In genomic region chr1:1053022-1053421, GRCh38 we compare ENCODE assay signal across 24 cellular contexts. TPM values are rescaled to one million over a fixed set of nuclear protein-coding genes. Genes with fewer than 3 reads are reported as not detected.
DNase-seq lines count a peak whose midpoint lies in the region; ATAC-seq, FAIRE-seq and TF ChIP-seq lines count a peak whose summit lies in the region.
"Had no signal": no experiment of that assay in that cellular context is flagged by ENCODE, and none has a peak within 500 bp of the region (broad histone marks: within the 10 kb centered on the region; RNA-seq: fewer than 3 reads in every experiment).

No MANE protein-coding gene starts in this region.

- TF ChIP-seq CTCF in Caco-2 (IDR thresholded peaks at IDR 0.05; ENCODE audit: insufficient read depth in 1 of 2, low read depth in 1 of 2, low read length in 1 of 2, severe bottlenecking in 1 of 2, unreplicated experiment in 1 of 2) (no peak), astrocyte (IDR thresholded peaks at IDR 0.05; ENCODE audit: insufficient read depth, low read depth, low read length) (no peak), vagina (IDR thresholded peaks at IDR 0.05) (no peak), uterus (IDR thresholded peaks at IDR 0.05) (no peak)

- H3K9me3 Mint-ChIP-seq in Caco-2 (ENCODE audit: unreplicated experiment) (no peaks in the 10 kb centered on the region), astrocyte (ENCODE audit: unreplicated experiment) (no peaks in the 10 kb centered on the region)
- H3K9me3 Mint-ChIP-seq: CD4-positive, alpha-beta T cell; CD8-positive, alpha-beta memory T cell had no signal

- no peak overlapping the region for H3K4ac ChIP-seq in mesenchymal stem cell (ENCODE audit: low read depth in 1 of 2, low read length in 2 of 2)

- H3K4me1 Mint-ChIP-seq in Caco-2 (ENCODE audit: low read depth, unreplicated experiment), result peaks cover under 1% of the 10 kb centered on the region
- H3K4me1 Mint-ChIP-seq in astrocyte (ENCODE audit: low read depth, unreplicated experiment), result no peaks in the 10 kb centered on the region
- H3K4me1 Mint-ChIP-seq: CD14-positive monocyte; CD8-positive, alpha-beta memory T cell had no signal

- no peak for TF ChIP-seq POLR2A in GM12891 (IDR thresholded peaks at IDR 0.05; ENCODE audit: low read depth, low read length)
- no peak for TF ChIP-seq POLR2A in vagina (IDR thresholded peaks at IDR 0.05)
- TF ChIP-seq POLR2A in GM18505 (IDR thresholded peaks at IDR 0.05; ENCODE audit: borderline replicate concordance, extremely low read depth, insufficient read depth, insufficient read length), result no peak
- no peak for TF ChIP-seq POLR2A in uterus (IDR thresholded peaks at IDR 0.05)

- intact Hi-C loops in Caco-2 (cut with micrococcal nuclease; ENCODE audit: unreplicated experiment), result no loop called here
- intact Hi-C loops in vagina (cut with DNase I), result no loop called here
- intact Hi-C loops in uterus (cut with DNase I; ENCODE audit: low total_unique reads), result no loop called here

- no peaks in the 10 kb centered on the region for H3K79me2 ChIP-seq in astrocyte (ENCODE audit: insufficient read depth, low read length)

- H3K36me3 ChIP-seq in Caco-2 (ENCODE audit: control insufficient read depth, insufficient read depth, low read length), result no peaks in the 10 kb centered on the region
- H3K36me3 ChIP-seq in astrocyte (ENCODE audit: insufficient read depth, low read length), result peaks cover 7% of the 10 kb centered on the region
- H3K36me3 ChIP-seq in mesenchymal stem cell (ENCODE audit: control insufficient read depth in 1 of 2, insufficient read depth in 2 of 2, low read depth in 1 of 2, low read length in 2 of 2), result peaks cover 0 to 91% of the 10 kb centered on the region in 2 experiments
- H3K36me3 ChIP-seq in vagina, result peaks cover 0 to 8% of the 10 kb centered on the region in 2 donors
- no peaks in the 10 kb centered on the region for H3K36me3 ChIP-seq in uterus
- H3K36me3 ChIP-seq: BE2C had no signal

- no peak overlapping the region for H2BK5ac ChIP-seq in mesenchymal stem cell (ENCODE audit: low read depth, low read length, poor library complexity, severe bottlenecking)

- CTCF ChIA-PET in Caco-2 (lab: Charles Lee), result no interaction called here

- H4K8ac ChIP-seq in mesenchymal stem cell (ENCODE audit: low read length), result no peak overlapping the region

- H3K18ac ChIP-seq in mesenchymal stem cell (ENCODE audit: low read depth in 1 of 2, low read length in 2 of 2), result no peak overlapping the region

- no peaks in the 10 kb centered on the region for H3K9me3 ChIP-seq in Caco-2
- no peaks in the 10 kb centered on the region for H3K9me3 ChIP-seq in astrocyte (ENCODE audit: insufficient read depth, low read depth, low read length)
- H3K9me3 ChIP-seq in mesenchymal stem cell (ENCODE audit: control insufficient read depth, low read length), result no peaks in the 10 kb centered on the region
- H3K9me3 ChIP-seq in vagina, result no peaks in the 10 kb centered on the region
- no peaks in the 10 kb centered on the region for H3K9me3 ChIP-seq in uterus
- H3K9me3 ChIP-seq: A549; BE2C; BLaER1 treated with 17β-estradiol and CSF1 and Interleukin-3, amounts not matched to agents 10 nM and 100 nM; HAP-1 had no signal

- H3K27ac Mint-ChIP-seq in Caco-2 (ENCODE audit: unreplicated experiment) (peak overlapping the region; percentile 14), astrocyte (ENCODE audit: unreplicated experiment) (peak overlapping the region; percentile 60)
- H3K27ac Mint-ChIP-seq: CD4-positive, alpha-beta T cell had no signal

- no peaks in the 10 kb centered on the region for H3K27me3 Mint-ChIP-seq in Caco-2 (ENCODE audit: insufficient read depth, unreplicated experiment)
- H3K27me3 Mint-ChIP-seq in astrocyte (ENCODE audit: low read depth, unreplicated experiment), result no peaks in the 10 kb centered on the region

- no peak overlapping the region for H2BK12ac ChIP-seq in mesenchymal stem cell (ENCODE audit: low read length in 2 of 2)

- peaks cover 14% of the 10 kb centered on the region for H3K79me1 ChIP-seq in mesenchymal stem cell (replicated peaks; ENCODE audit: low read length, poor library complexity, severe bottlenecking)

- DNase-seq in Caco-2 (no peak), GM12891 (ENCODE audit: insufficient read length, low spot score) (no peak), astrocyte (ENCODE audit: low read depth) (no peak), mesenchymal stem cell (no peak), vagina (ENCODE audit: extremely low spot score in 2 of 2) (no peak), GM19240 (ENCODE audit: insufficient read length, low spot score) (no peak), uterus (no peak)
- DNase-seq: 8988T; ACHN; AML-193; BE2C; CD4-positive, alpha-beta T cell; CD8-positive, alpha-beta memory T cell; DMS153; DND-41; GOT3 had no signal

- H3K4me2 ChIP-seq in astrocyte (ENCODE audit: low read length) (no peak overlapping the region), mesenchymal stem cell (ENCODE audit: low read length, poor library complexity, severe bottlenecking) (no peak overlapping the region)
- H3K4me2 ChIP-seq: A549; BLaER1 treated with 17β-estradiol and CSF1 and Interleukin-3, amounts not matched to agents 10 nM and 100 nM had no signal

- POLR2A ChIA-PET in Caco-2 (lab: Charles Lee), result no interaction called here

- WGBS in mesenchymal stem cell, result 95% methylated on average over 13 of the region's 15 CpGs

- H3K36me3 Mint-ChIP-seq in Caco-2 (ENCODE audit: insufficient read depth, unreplicated experiment) (peaks cover 70% of the 10 kb centered on the region), astrocyte (ENCODE audit: low read depth, unreplicated experiment) (peaks cover 10% of the 10 kb centered on the region)
- H3K36me3 Mint-ChIP-seq: CD14-positive monocyte; CD8-positive, alpha-beta memory T cell had no signal

- H3K14ac ChIP-seq in mesenchymal stem cell (ENCODE audit: low read length in 2 of 2), result no peak overlapping the region

- no peak overlapping the region for H2BK120ac ChIP-seq in mesenchymal stem cell (ENCODE audit: low read depth, low read length)

- H3K4me1 ChIP-seq in Caco-2, result peaks cover 3% of the 10 kb centered on the region
- H3K4me1 ChIP-seq in astrocyte (ENCODE audit: insufficient read depth, low read length), result no peaks in the 10 kb centered on the region
- H3K4me1 ChIP-seq in mesenchymal stem cell (ENCODE audit: control insufficient read depth, insufficient read depth, low read depth, low read length), result peaks cover 18% of the 10 kb centered on the region
- no peaks in the 10 kb centered on the region for H3K4me1 ChIP-seq in vagina
- H3K4me1 ChIP-seq in uterus, result no peaks in the 10 kb centered on the region
- H3K4me1 ChIP-seq: HAP-1 had no signal

- peaks cover 48% of the 10 kb centered on the region for H4K20me1 ChIP-seq in astrocyte (ENCODE audit: insufficient read depth, low read length)

- no peak overlapping the region for H2AFZ ChIP-seq in astrocyte (ENCODE audit: low read depth, low read length)
- H2AFZ ChIP-seq in mesenchymal stem cell (ENCODE audit: low read depth, low read length), result no peak overlapping the region

- H3K27me3 ChIP-seq in Caco-2 (replicated peaks; ENCODE audit: control insufficient read depth, insufficient read depth, low read length) (no peaks in the 10 kb centered on the region), astrocyte (ENCODE audit: insufficient read depth, low read length) (no peaks in the 10 kb centered on the region), mesenchymal stem cell (ENCODE audit: control insufficient read depth in 1 of 2, insufficient read depth in 1 of 2, low read length in 2 of 2) (peaks cover 0 to 12% of the 10 kb centered on the region in 2 experiments), vagina (no peaks in the 10 kb centered on the region), uterus (peaks cover 0 to 2% of the 10 kb centered on the region in 2 donors)

- no peak overlapping the region for H3K23ac ChIP-seq in mesenchymal stem cell (ENCODE audit: low read length in 2 of 2)

- no peak overlapping the region for H2AK5ac ChIP-seq in mesenchymal stem cell (ENCODE audit: low read length, severe bottlenecking)

- H3K27ac ChIP-seq in astrocyte (ENCODE audit: low read depth, low read length) (no peak overlapping the region), mesenchymal stem cell (ENCODE audit: low read length, poor library complexity, severe bottlenecking) (no peak overlapping the region), vagina (no peak overlapping the region), uterus (no peak overlapping the region)
- H3K27ac ChIP-seq: A549; BLaER1 treated with 17β-estradiol and CSF1 and Interleukin-3, amounts not matched to agents 10 nM and 100 nM had no signal

- BruUV-seq in Caco-2 (replicated peaks; lab: Mats Ljungman, UMichigan), result no TSS peak

- no peak for ATAC-seq in GM18505 (IDR thresholded peaks at IDR 0.05; ENCODE audit: unreplicated experiment)
- ATAC-seq: A549 had no signal

- H3K4me3 Mint-ChIP-seq in Caco-2 (ENCODE audit: unreplicated experiment), result no peak overlapping the region
- no peak overlapping the region for H3K4me3 Mint-ChIP-seq in astrocyte (ENCODE audit: unreplicated experiment)
- H3K4me3 Mint-ChIP-seq: CD14-positive monocyte; CD4-positive, alpha-beta T cell; CD8-positive, alpha-beta memory T cell had no signal

- H3K9ac ChIP-seq in astrocyte (ENCODE audit: low read length), result no peak overlapping the region
- H3K9ac ChIP-seq in mesenchymal stem cell (ENCODE audit: low read length), result no peak overlapping the region
- H3K9ac ChIP-seq: BLaER1 treated with 17β-estradiol and CSF1 and Interleukin-3, amounts not matched to agents 10 nM and 100 nM had no signal

- peak; percentile 5 for FAIRE-seq in GM12891 (lab: Jason Lieb, UNC)
- no peak for FAIRE-seq in astrocyte (lab: Jason Lieb, UNC)
- FAIRE-seq: A549, G401.6, GM18507, H54 had no signal

- H2BK15ac ChIP-seq in mesenchymal stem cell (ENCODE audit: low read depth, poor library complexity, severe bottlenecking), result no peak overlapping the region

- peak overlapping the region; percentile 20 for H4K91ac ChIP-seq in mesenchymal stem cell (ENCODE audit: low read length)

- H3K4me3 ChIP-seq in Caco-2 (ENCODE audit: low read depth, low read length), result no peak overlapping the region
- no peak overlapping the region for H3K4me3 ChIP-seq in astrocyte (ENCODE audit: insufficient read depth, low read depth, low read length)
- no peak overlapping the region for H3K4me3 ChIP-seq in mesenchymal stem cell (ENCODE audit: insufficient read depth in 1 of 2, low read depth in 1 of 2, low read length in 2 of 2)
- H3K4me3 ChIP-seq in vagina, result no peak overlapping the region
- no peak overlapping the region for H3K4me3 ChIP-seq in uterus
- H3K4me3 ChIP-seq: A549; BLaER1 treated with 17β-estradiol and CSF1 and Interleukin-3, amounts not matched to agents 10 nM and 100 nM; HAP-1 had no signal

RNA-seq across cellular contexts. Expression of gene RNF223, which starts 21.1 kb away (rescaled TPM):
- 0.56 and 0.57 TPM in 2 replicates for total RNA-seq in Caco-2 (2022)
- 0.08 TPM for polyA plus RNA-seq in GM12891 (2012; ENCODE audit: low read depth, missing spikeins)
- total RNA-seq in astrocyte, result 0.18 and 0.38 TPM in 2 replicates
- polyA plus RNA-seq in mesenchymal stem cell (2013, experiment 1 of 2), result not detected
- not detected for polyA plus RNA-seq in mesenchymal stem cell (2013, experiment 2 of 2)
- total RNA-seq in vagina, result 4.9 TPM
- not detected for total RNA-seq in uterus
- total RNA-seq: CD4-positive, alpha-beta T cell; CD8-positive, alpha-beta memory T cell had no signal
- polyA plus RNA-seq: CD14-positive monocyte; CD8-positive, alpha-beta memory T cell had no signal

RNA-seq across cellular contexts. Expression of gene AGRN, which starts 33.1 kb away (rescaled TPM):
- 176 and 188 TPM in 2 replicates for total RNA-seq in Caco-2 (2022)
- polyA plus RNA-seq in GM12891 (2012; ENCODE audit: low read depth, missing spikeins), result 14.4 TPM
- 589 and 603 TPM in 2 replicates for total RNA-seq in astrocyte
- polyA plus RNA-seq in mesenchymal stem cell (2013, experiment 1 of 2), result 64.9 TPM
- 62.3 TPM for polyA plus RNA-seq in mesenchymal stem cell (2013, experiment 2 of 2)
- total RNA-seq in vagina, result 25.5 TPM
- total RNA-seq in uterus, result 10 to 100 TPM in 3 of 4 donors, 1 to 10 TPM in 1; 8.2 to 86.9 (median 26.2) TPM
- polyA plus RNA-seq: CD8-positive, alpha-beta memory T cell had no signal

RNA-seq across cellular contexts. Expression of gene ISG15, which starts 39.7 kb away (rescaled TPM):
- 55.5 and 63.1 TPM in 2 replicates for total RNA-seq in Caco-2 (2022)
- 191 TPM for polyA plus RNA-seq in GM12891 (2012; ENCODE audit: low read depth, missing spikeins)
- 1,830 and 1,896 TPM in 2 replicates for total RNA-seq in astrocyte
- 70.3 TPM for polyA plus RNA-seq in mesenchymal stem cell (2013, experiment 1 of 2)
- 75.0 TPM for polyA plus RNA-seq in mesenchymal stem cell (2013, experiment 2 of 2)
- 29.0 TPM for total RNA-seq in vagina
- total RNA-seq in uterus, result 10 to 100 TPM in 2 of 4 donors, 1 to 10 TPM in 2; 1.8 to 27.2 (median 15.2) TPM

RNA-seq across cellular contexts. Expression of gene HES4, which starts 53.1 kb away (rescaled TPM):
- total RNA-seq in Caco-2 (2022), result 45.5 and 53.8 TPM in 2 replicates
- polyA plus RNA-seq in GM12891 (2012; ENCODE audit: low read depth, missing spikeins), result 0.45 TPM
- total RNA-seq in astrocyte, result 149 and 169 TPM in 2 replicates
- 28.5 TPM for polyA plus RNA-seq in mesenchymal stem cell (2013, experiment 1 of 2)
- polyA plus RNA-seq in mesenchymal stem cell (2013, experiment 2 of 2), result 25.8 TPM
- total RNA-seq in vagina, result 34.6 TPM
- total RNA-seq in uterus, result 10 to 100 TPM; 19.6 to 41.0 (median 36.3) TPM
- polyA plus RNA-seq: CD8-positive, alpha-beta memory T cell had no signal

Comparison
In these comparisons a context has a peak if more than half of its experiments do, and no peak if none do; other contexts are left out.
1. RNA of gene ISG15, which starts 39.7 kb away (total RNA-seq): 1,830 to 1,896 TPM in astrocyte; 55.5 to 63.1 TPM in Caco-2, 29.0 TPM in vagina (single experiment) and 1.8 to 27.2 TPM in uterus; every median in the first group is over 10 times any median in the second.